In genomic region chr2:119245841-119246230, GRCh38 we compare ENCODE assay signal across 31 cellular contexts.
"Had no signal": no experiment of that assay in that cellular context is flagged by ENCODE, and none has a peak within 500 bp of the region (broad histone marks: within the 10 kb centered on the region; RNA-seq: fewer than 3 reads in every experiment).

No MANE protein-coding gene starts in this region.

- DNase-seq: Karpas-422, Kasumi-1, MG63, MM.1S, MV-4-11, NCI-H1048, NCI-H1092, NCI-H1092 treated with DMSO at 0.1 percent for 48 hours, NCI-H1105, NCI-H1105 treated with DMSO at 0.1 percent for 48 hours, NCI-H1417, NCI-H1417 treated with DMSO at 0.1 percent for 48 hours, NCI-H1436 treated with DMSO at 0.1 percent for 48 hours, NCI-H1694, NCI-H1694 treated with DMSO at 0.1 percent for 48 hours, NCI-H187, NCI-H187 treated with DMSO at 0.1 percent for 48 hours, NCI-H1930, NCI-H2029, NCI-H2029 treated with DMSO at 0.1 percent for 48 hours, NCI-H2081, NCI-H2081 treated with DMSO at 0.1 percent for 48 hours, NCI-H2107, NCI-H2171, NCI-H2227 treated with DMSO at 0.1 percent for 48 hours, NCI-H226, NCI-H345, NCI-H446, NCI-H446 treated with DMSO at 0.1 percent for 48 hours, NCI-H510A, NCI-H524 had no signal

- H3K27me3 ChIP-seq: MG63 had no signal

- H3K4me3 ChIP-seq: MG63 had no signal
